Comparison of ENCODE assay signal across 8 cellular contexts in the genomic region with DNA sequence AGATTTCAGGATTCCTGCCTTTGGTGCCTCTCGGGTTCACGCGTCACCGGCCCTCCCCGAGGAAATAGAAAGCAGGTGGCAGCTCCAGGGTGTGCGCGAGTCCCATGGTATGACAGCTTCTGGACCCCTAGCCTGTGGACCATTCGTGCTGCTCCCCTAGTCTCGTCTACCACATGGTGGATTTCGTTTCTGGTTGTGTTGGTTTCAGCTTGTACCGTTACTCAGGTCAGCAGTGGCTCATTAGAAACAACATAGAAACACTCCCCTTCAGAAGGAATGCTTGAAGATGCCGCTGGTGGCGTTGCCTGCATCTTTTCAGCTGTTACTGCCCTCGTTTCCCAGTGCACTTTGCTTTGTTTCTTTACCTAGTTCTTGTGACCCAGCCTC. TPM values are rescaled to one million over a fixed set of nuclear protein-coding genes. Genes with fewer than 3 reads are reported as not detected.
DNase-seq lines count a peak whose midpoint lies in the region; ATAC-seq and TF ChIP-seq lines count a peak whose summit lies in the region.

No MANE protein-coding gene starts in this region.

- H3K27ac Mint-ChIP-seq in WTC11 (peak overlapping the region; percentile 93), neural crest cell (ENCODE audit: unreplicated experiment) (peak overlapping the region; percentile 96)

- H3K27me3 Mint-ChIP-seq in WTC11 (ENCODE audit: low read depth) (0 out of 2 replicates have a peak, but pooled peaks cover 4% of the 10 kb centered on the region), neural crest cell (ENCODE audit: low read depth) (no peaks in the 10 kb centered on the region)

- ATAC-seq in GM21447 (IDR thresholded peaks at IDR 0.05; ENCODE audit: unreplicated experiment) (peak; percentile 41), WTC11 (peak; percentile 14)

- H3K4me1 Mint-ChIP-seq in WTC11: peaks cover 28% of the 10 kb centered on the region
- H3K4me1 Mint-ChIP-seq in neural crest cell: peaks cover 29% of the 10 kb centered on the region

- TF ChIP-seq CTCF in WTC11 (IDR thresholded peaks at IDR 0.05) (no peak), neural crest cell (conservative IDR thresholded peaks at IDR 0.05) (no peak)

- CTCF ChIA-PET in WTC11 (lab: Charles Lee): interaction anchor here (0.6 to 1.3 kb wide), 5 partner anchors 48 to 629 kb away, joined by 3 to 4 read pairs (median 3); partner anchors contain the start of gene API5

- H3K36me3 Mint-ChIP-seq in WTC11 (peaks cover 4% of the 10 kb centered on the region; the same call in 1 of the 2 replicates), neural crest cell (ENCODE audit: low read depth) (no peaks in the 10 kb centered on the region)

- peaks cover 4% of the 10 kb centered on the region; the same call in 1 of the 2 replicates for H3K9me3 Mint-ChIP-seq in WTC11
- H3K9me3 Mint-ChIP-seq in neural crest cell: no peaks in the 10 kb centered on the region

- peak; percentile 7 for DNase-seq in NCI-H510A treated with DMSO at 0.1 percent for 48 hours (lab: John Stamatoyannopoulos, UW)
- no peak for DNase-seq in NCI-H510A (lab: John Stamatoyannopoulos, UW)
- peak; percentile 14 for DNase-seq in HK-2 (ENCODE audit: unreplicated experiment)
- peak; percentile 21 for DNase-seq in WTC11 (ENCODE audit: low spot score)
- peak; percentile 36 for DNase-seq in fibroblast of peridontal ligament (ENCODE audit: extremely low read depth)
- no peak for DNase-seq in neural crest cell (ENCODE audit: low read depth, low spot score)
- DNase-seq in NCI-H2029 (lab: John Stamatoyannopoulos, UW): no peak

- H3K4me3 Mint-ChIP-seq in WTC11: peak overlapping the region; percentile 95
- H3K4me3 Mint-ChIP-seq in neural crest cell: peak overlapping the region; percentile 98

- POLR2A ChIA-PET in WTC11 (lab: Charles Lee): interaction anchor here (1.0 to 1.4 kb wide), 3 partner anchors 11 to 63 kb away, joined by 3 to 5 read pairs (median 4); partner anchors contain the start of gene API5

TF ChIP-seq in WTC11, 78 proteins besides CTCF, POLR2A, EP300 and RAD21:
- TF ChIP-seq IRF2 (CRISPR knock-in tag; IDR thresholded peaks at IDR 0.05; ENCODE audit: borderline replicate concordance, low read depth) (no peak), TEAD1 (CRISPR knock-in tag; IDR thresholded peaks at IDR 0.05) (no peak), NFATC4 (CRISPR knock-in tag; IDR thresholded peaks at IDR 0.05) (no peak), NFYB (CRISPR knock-in tag; conservative IDR thresholded peaks at IDR 0.05; ENCODE audit: low read depth) (no peak), ZNF138 (CRISPR knock-in tag; conservative IDR thresholded peaks at IDR 0.05) (no peak)
- TF ChIP-seq, protein P1, sequence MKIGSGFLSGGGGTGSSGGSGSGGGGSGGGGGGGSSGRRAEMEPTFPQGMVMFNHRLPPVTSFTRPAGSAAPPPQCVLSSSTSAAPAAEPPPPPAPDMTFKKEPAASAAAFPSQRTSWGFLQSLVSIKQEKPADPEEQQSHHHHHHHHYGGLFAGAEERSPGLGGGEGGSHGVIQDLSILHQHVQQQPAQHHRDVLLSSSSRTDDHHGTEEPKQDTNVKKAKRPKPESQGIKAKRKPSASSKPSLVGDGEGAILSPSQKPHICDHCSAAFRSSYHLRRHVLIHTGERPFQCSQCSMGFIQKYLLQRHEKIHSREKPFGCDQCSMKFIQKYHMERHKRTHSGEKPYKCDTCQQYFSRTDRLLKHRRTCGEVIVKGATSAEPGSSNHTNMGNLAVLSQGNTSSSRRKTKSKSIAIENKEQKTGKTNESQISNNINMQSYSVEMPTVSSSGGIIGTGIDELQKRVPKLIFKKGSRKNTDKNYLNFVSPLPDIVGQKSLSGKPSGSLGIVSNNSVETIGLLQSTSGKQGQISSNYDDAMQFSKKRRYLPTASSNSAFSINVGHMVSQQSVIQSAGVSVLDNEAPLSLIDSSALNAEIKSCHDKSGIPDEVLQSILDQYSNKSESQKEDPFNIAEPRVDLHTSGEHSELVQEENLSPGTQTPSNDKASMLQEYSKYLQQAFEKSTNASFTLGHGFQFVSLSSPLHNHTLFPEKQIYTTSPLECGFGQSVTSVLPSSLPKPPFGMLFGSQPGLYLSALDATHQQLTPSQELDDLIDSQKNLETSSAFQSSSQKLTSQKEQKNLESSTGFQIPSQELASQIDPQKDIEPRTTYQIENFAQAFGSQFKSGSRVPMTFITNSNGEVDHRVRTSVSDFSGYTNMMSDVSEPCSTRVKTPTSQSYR (CRISPR knock-in tag; IDR thresholded peaks at IDR 0.05): no peak
- TF ChIP-seq, protein P2, sequence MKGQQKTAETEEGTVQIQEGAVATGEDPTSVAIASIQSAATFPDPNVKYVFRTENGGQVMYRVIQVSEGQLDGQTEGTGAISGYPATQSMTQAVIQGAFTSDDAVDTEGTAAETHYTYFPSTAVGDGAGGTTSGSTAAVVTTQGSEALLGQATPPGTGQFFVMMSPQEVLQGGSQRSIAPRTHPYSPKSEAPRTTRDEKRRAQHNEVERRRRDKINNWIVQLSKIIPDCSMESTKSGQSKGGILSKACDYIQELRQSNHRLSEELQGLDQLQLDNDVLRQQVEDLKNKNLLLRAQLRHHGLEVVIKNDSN (CRISPR knock-in tag; IDR thresholded peaks at IDR 0.05): no peak

RNA-seq across cellular contexts. Expression of gene TTC17, which starts 0.7 kb away (rescaled TPM):
- 69.0 to 74.5 TPM (median 73.5 TPM) in 3 replicates for total RNA-seq in WTC11 (2021)
- total RNA-seq in neural crest cell: 74.3 and 77.2 TPM in 2 replicates

RNA-seq across cellular contexts. Expression of gene API5, which starts 47.6 kb away (rescaled TPM):
- total RNA-seq in WTC11 (2021): 138 to 142 TPM (median 140 TPM) in 3 replicates
- total RNA-seq in neural crest cell: 166 and 172 TPM in 2 replicates

Comparison
In these comparisons a context has a peak if more than half of its experiments do, and no peak if none do; other contexts are left out.
1. DNase-seq: peak in NCI-H510A treated with DMSO at 0.1 percent for 48 hours (single experiment), HK-2 (single experiment), WTC11 (single experiment) and fibroblast of peridontal ligament (single experiment); none in NCI-H510A (single experiment), neural crest cell (single experiment) and NCI-H2029 (single experiment).